In genomic region chr14:23379331-23380196, GRCh38 we compare ENCODE assay signal across 8 cellular contexts. TPM values are rescaled to one million over a fixed set of nuclear protein-coding genes. Genes with fewer than 3 reads are reported as not detected.
DNase-seq lines count a peak whose midpoint lies in the region; ATAC-seq, FAIRE-seq and TF ChIP-seq lines count a peak whose summit lies in the region.

No MANE protein-coding gene starts in this region.

- DNase-seq in D721Med (ENCODE audit: insufficient read length, low spot score) (peak; percentile 84), HuH-7 (ENCODE audit: low spot score) (peak; percentile 82), SK-N-DZ (ENCODE audit: low spot score) (peak; percentile 59), left ventricle myocardium superior (peak; percentile 84)
- peak; percentile 71 for DNase-seq in activated naive CD4-positive, alpha-beta T cell treated with anti-CD3 and anti-CD28 coated beads, Interleukin-2, amount 50 U/mL, for 16 hours
- DNase-seq in stimulated activated CD4-positive, alpha-beta T cell treated with anti-CD3 and anti-CD28 coated beads, Interleukin-12 subunit alpha, Interleukin-12 subunit beta, amount 100 ng/mL, for 24 hours (ENCODE audit: low read depth in 2 of 2): peak; percentile 29 to 48

- peak; percentile 52 for ATAC-seq in left ventricle myocardium superior
- ATAC-seq in GM21381 (IDR thresholded peaks at IDR 0.05; ENCODE audit: unreplicated experiment): no peak
- no peak for ATAC-seq in GM18861 (IDR thresholded peaks at IDR 0.05; ENCODE audit: unreplicated experiment)

- FAIRE-seq in D721Med (lab: Jason Lieb, UNC): no peak

- TF ChIP-seq CTCF in D721Med (IDR thresholded peaks at IDR 0.05; ENCODE audit: insufficient read depth, missing control alignments): peak; percentile 92

- intact Hi-C loops in left ventricle myocardium superior (cut with micrococcal nuclease): no loop called here

RNA-seq across cellular contexts. Expression of gene CMTM5, which starts 2.7 kb away (rescaled TPM):
- 1.0 TPM in 1 of 2 replicates, not detected in the other for polyA plus RNA-seq in SK-N-DZ (2014; cell fraction: cytosol; rRNA removed)
- polyA plus RNA-seq in SK-N-DZ (2014; cell fraction: nucleus; rRNA removed): 1.1 and 1.3 TPM in 2 replicates
- total RNA-seq in left ventricle myocardium superior: not detected

RNA-seq across cellular contexts. Expression of gene IL25, which starts 7.0 kb away (rescaled TPM):
- not detected in 2 replicates for polyA plus RNA-seq in SK-N-DZ (2014; cell fraction: cytosol; rRNA removed)
- polyA plus RNA-seq in SK-N-DZ (2014; cell fraction: nucleus; rRNA removed): not detected in 2 replicates
- not detected for total RNA-seq in left ventricle myocardium superior

RNA-seq across cellular contexts. Expression of gene EFS, which starts 14.6 kb away (rescaled TPM):
- polyA plus RNA-seq in SK-N-DZ (2014; cell fraction: cytosol; rRNA removed): 9.5 and 11.2 TPM in 2 replicates
- 17.6 and 27.7 TPM in 2 replicates for polyA plus RNA-seq in SK-N-DZ (2014; cell fraction: nucleus; rRNA removed)
- total RNA-seq in left ventricle myocardium superior: 3.3 TPM

RNA-seq across cellular contexts. Expression of gene SLC22A17, which starts 26.9 kb away (rescaled TPM):
- polyA plus RNA-seq in SK-N-DZ (2014; cell fraction: cytosol; rRNA removed): 23.2 and 28.7 TPM in 2 replicates
- 59.7 and 85.7 TPM in 2 replicates for polyA plus RNA-seq in SK-N-DZ (2014; cell fraction: nucleus; rRNA removed)
- total RNA-seq in left ventricle myocardium superior: 10.7 TPM

RNA-seq across cellular contexts. Expression of gene MYH6, which starts 28.5 kb away (rescaled TPM):
- not detected in 2 replicates for polyA plus RNA-seq in SK-N-DZ (2014; cell fraction: cytosol; rRNA removed)
- polyA plus RNA-seq in SK-N-DZ (2014; cell fraction: nucleus; rRNA removed): not detected in 2 replicates
- total RNA-seq in left ventricle myocardium superior: 4,258 TPM
